ENCODE assay signal across 1 cellular context in the genomic region with DNA sequence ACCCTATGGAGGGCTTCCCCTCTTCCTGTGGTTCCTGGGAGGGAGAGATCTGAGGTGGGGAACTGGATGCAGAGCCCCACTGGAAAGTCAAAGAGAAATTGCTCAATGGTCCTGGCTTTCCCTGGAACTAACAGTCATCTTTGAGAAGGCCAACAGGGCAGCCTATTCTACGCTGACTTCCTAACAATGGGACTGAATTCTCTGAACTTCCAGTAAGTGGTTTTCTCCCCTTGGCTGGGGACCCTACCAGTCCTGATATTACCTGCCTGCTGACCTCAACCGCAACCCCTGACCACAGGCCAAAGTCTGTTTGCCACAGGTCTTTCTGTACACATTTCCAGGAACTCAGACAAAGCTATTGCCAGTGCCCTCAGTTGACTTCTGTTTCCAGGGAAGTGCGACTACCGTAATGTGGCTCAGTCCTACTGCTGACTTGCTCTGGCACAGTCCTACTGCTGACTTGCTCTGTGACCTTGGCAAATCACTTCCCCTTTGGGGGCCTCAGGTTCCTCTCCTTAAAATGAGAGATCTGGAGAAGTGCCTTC.
TF ChIP-seq lines count a peak whose summit lies in the region.

No MANE protein-coding gene starts in this region.

TF ChIP-seq in K562, 482 proteins besides CTCF, POLR2A, EP300 and RAD21:
- TF ChIP-seq CTBP1 (IDR thresholded peaks at IDR 0.05; ENCODE audit: borderline replicate concordance) (peak; percentile 47; the same call in 1 of the 2 replicates), SOX6 (IDR thresholded peaks at IDR 0.05) (peak; percentile 86; the same call in 1 of the 2 replicates), ERF (CRISPR knock-in tag; IDR thresholded peaks at IDR 0.05) (no peak), XRCC5 (IDR thresholded peaks at IDR 0.05; ENCODE audit: low read depth, low read length) (no peak), ZEB2 (IDR thresholded peaks at IDR 0.05) (0 out of 2 replicates have a peak, but pooled peaks have one; percentile 13), ETV6 (IDR thresholded peaks at IDR 0.05; ENCODE audit: borderline replicate concordance in 1 of 2, low read depth in 2 of 2, low read length in 1 of 2) (no peak), ETV6 (CRISPR knock-in tag; IDR thresholded peaks at IDR 0.05; ENCODE audit: borderline replicate concordance) (no peak), SPI1 (IDR thresholded peaks at IDR 0.05; ENCODE audit: borderline replicate concordance, low read depth, low read length) (peak; percentile 35; the same call in 1 of the 2 replicates), NEUROD1 (IDR thresholded peaks at IDR 0.05; ENCODE audit: borderline replicate concordance, low read depth, low read length, partially characterized antibody) (no peak), NR2C2 (CRISPR knock-in tag; IDR thresholded peaks at IDR 0.05) (no peak), NR2C2 (tag; IDR thresholded peaks at IDR 0.05) (peak; percentile 56; the same call in 1 of the 2 replicates), GATAD2B (IDR thresholded peaks at IDR 0.05; ENCODE audit: borderline replicate concordance) (no peak), SMAD4 (CRISPR knock-in tag; conservative IDR thresholded peaks at IDR 0.05) (0 out of 2 replicates have a peak, but pooled peaks have one; percentile 23), NCOA1 (IDR thresholded peaks at IDR 0.05; ENCODE audit: low read depth) (peak; percentile 36; the same call in 1 of the 2 replicates), NR0B1 (IDR thresholded peaks at IDR 0.05; ENCODE audit: partially characterized antibody) (no peak), ESRRA (IDR thresholded peaks at IDR 0.05; ENCODE audit: borderline replicate concordance, low read depth) (peak; percentile 84; the same call in 1 of the 2 replicates), ARNT (IDR thresholded peaks at IDR 0.05) (no peak), CHCHD3 (CRISPR knock-in tag; IDR thresholded peaks at IDR 0.05) (no peak), PURB (CRISPR knock-in tag; IDR thresholded peaks at IDR 0.05; ENCODE audit: low read depth) (no peak), ZNF282 (CRISPR knock-in tag; IDR thresholded peaks at IDR 0.05) (no peak)
- TF ChIP-seq, protein P1, sequence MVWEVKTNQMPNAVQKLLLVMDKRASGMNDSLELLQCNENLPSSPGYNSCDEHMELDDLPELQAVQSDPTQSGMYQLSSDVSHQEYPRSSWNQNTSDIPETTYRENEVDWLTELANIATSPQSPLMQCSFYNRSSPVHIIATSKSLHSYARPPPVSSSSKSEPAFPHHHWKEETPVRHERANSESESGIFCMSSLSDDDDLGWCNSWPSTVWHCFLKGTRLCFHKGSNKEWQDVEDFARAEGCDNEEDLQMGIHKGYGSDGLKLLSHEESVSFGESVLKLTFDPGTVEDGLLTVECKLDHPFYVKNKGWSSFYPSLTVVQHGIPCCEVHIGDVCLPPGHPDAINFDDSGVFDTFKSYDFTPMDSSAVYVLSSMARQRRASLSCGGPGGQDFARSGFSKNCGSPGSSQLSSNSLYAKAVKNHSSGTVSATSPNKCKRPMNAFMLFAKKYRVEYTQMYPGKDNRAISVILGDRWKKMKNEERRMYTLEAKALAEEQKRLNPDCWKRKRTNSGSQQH (CRISPR knock-in tag; IDR thresholded peaks at IDR 0.05): no peak
- TF ChIP-seq, protein P2, sequence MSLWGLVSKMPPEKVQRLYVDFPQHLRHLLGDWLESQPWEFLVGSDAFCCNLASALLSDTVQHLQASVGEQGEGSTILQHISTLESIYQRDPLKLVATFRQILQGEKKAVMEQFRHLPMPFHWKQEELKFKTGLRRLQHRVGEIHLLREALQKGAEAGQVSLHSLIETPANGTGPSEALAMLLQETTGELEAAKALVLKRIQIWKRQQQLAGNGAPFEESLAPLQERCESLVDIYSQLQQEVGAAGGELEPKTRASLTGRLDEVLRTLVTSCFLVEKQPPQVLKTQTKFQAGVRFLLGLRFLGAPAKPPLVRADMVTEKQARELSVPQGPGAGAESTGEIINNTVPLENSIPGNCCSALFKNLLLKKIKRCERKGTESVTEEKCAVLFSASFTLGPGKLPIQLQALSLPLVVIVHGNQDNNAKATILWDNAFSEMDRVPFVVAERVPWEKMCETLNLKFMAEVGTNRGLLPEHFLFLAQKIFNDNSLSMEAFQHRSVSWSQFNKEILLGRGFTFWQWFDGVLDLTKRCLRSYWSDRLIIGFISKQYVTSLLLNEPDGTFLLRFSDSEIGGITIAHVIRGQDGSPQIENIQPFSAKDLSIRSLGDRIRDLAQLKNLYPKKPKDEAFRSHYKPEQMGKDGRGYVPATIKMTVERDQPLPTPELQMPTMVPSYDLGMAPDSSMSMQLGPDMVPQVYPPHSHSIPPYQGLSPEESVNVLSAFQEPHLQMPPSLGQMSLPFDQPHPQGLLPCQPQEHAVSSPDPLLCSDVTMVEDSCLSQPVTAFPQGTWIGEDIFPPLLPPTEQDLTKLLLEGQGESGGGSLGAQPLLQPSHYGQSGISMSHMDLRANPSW (CRISPR knock-in tag; IDR thresholded peaks at IDR 0.05): no peak
- TF ChIP-seq, protein P3, sequence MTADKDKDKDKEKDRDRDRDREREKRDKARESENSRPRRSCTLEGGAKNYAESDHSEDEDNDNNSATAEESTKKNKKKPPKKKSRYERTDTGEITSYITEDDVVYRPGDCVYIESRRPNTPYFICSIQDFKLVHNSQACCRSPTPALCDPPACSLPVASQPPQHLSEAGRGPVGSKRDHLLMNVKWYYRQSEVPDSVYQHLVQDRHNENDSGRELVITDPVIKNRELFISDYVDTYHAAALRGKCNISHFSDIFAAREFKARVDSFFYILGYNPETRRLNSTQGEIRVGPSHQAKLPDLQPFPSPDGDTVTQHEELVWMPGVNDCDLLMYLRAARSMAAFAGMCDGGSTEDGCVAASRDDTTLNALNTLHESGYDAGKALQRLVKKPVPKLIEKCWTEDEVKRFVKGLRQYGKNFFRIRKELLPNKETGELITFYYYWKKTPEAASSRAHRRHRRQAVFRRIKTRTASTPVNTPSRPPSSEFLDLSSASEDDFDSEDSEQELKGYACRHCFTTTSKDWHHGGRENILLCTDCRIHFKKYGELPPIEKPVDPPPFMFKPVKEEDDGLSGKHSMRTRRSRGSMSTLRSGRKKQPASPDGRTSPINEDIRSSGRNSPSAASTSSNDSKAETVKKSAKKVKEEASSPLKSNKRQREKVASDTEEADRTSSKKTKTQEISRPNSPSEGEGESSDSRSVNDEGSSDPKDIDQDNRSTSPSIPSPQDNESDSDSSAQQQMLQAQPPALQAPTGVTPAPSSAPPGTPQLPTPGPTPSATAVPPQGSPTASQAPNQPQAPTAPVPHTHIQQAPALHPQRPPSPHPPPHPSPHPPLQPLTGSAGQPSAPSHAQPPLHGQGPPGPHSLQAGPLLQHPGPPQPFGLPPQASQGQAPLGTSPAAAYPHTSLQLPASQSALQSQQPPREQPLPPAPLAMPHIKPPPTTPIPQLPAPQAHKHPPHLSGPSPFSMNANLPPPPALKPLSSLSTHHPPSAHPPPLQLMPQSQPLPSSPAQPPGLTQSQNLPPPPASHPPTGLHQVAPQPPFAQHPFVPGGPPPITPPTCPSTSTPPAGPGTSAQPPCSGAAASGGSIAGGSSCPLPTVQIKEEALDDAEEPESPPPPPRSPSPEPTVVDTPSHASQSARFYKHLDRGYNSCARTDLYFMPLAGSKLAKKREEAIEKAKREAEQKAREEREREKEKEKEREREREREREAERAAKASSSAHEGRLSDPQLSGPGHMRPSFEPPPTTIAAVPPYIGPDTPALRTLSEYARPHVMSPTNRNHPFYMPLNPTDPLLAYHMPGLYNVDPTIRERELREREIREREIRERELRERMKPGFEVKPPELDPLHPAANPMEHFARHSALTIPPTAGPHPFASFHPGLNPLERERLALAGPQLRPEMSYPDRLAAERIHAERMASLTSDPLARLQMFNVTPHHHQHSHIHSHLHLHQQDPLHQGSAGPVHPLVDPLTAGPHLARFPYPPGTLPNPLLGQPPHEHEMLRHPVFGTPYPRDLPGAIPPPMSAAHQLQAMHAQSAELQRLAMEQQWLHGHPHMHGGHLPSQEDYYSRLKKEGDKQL (CRISPR knock-in tag; IDR thresholded peaks at IDR 0.05; ENCODE audit: borderline replicate concordance): no peak
- TF ChIP-seq, protein P4, sequence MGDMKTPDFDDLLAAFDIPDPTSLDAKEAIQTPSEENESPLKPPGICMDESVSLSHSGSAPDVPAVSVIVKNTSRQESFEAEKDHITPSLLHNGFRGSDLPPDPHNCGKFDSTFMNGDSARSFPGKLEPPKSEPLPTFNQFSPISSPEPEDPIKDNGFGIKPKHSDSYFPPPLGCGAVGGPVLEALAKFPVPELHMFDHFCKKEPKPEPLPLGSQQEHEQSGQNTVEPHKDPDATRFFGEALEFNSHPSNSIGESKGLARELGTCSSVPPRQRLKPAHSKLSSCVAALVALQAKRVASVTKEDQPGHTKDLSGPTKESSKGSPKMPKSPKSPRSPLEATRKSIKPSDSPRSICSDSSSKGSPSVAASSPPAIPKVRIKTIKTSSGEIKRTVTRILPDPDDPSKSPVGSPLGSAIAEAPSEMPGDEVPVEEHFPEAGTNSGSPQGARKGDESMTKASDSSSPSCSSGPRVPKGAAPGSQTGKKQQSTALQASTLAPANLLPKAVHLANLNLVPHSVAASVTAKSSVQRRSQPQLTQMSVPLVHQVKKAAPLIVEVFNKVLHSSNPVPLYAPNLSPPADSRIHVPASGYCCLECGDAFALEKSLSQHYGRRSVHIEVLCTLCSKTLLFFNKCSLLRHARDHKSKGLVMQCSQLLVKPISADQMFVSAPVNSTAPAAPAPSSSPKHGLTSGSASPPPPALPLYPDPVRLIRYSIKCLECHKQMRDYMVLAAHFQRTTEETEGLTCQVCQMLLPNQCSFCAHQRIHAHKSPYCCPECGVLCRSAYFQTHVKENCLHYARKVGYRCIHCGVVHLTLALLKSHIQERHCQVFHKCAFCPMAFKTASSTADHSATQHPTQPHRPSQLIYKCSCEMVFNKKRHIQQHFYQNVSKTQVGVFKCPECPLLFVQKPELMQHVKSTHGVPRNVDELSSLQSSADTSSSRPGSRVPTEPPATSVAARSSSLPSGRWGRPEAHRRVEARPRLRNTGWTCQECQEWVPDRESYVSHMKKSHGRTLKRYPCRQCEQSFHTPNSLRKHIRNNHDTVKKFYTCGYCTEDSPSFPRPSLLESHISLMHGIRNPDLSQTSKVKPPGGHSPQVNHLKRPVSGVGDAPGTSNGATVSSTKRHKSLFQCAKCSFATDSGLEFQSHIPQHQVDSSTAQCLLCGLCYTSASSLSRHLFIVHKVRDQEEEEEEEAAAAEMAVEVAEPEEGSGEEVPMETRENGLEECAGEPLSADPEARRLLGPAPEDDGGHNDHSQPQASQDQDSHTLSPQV (IDR thresholded peaks at IDR 0.05): no peak
TF ChIP-seq in K562: peak in this region for 8.
